1 cellular context compared by ENCODE assay signal in the genomic region with DNA sequence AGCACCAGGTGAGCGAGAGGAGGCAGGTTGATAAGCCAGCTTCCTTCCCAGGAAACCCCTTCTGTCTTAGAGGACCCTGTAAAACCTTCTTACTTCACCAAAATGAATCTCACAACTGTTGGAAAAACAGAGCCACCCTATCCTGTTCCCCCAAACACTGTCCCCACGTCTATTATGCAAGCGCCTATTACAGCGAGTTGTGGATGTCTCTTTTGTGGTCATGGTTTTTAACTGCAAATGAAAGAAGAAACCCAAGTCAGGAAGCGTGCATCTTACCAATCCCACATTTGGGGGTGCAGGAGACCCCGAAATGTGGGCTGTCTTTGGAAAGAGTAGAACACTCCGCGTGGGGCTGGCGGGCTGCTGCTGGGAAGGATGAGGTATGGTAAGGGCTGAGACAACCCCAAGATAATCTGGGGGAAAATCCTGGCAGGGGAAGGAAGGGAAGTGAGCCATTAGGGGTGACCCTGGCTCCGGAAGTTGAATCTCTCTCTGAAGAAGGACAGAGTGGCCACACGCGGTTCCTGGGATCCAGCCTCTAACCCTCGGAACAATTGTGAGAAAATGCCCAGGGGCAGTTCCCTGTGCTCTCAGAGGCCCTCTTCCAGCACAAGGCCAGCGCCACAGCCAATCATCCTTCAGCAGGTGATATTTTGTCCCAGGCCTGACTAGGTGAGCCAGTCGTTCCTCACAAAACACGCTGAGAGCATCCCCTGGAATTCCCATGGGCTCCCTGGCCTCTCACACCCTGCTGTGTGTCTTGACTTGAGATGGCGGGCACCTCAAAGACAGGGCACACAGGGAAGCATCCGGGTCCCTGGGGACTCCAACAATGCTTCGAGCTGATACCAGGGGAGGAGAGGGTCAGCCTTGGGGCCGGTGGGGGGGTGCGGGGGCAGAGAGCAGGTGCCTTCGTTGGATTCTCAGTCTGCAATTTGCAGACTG.
A peak's percentile ranks its signal among the peaks of the same experiment; 100 is the strongest.
TF ChIP-seq lines count a peak whose summit lies in the region.

No MANE protein-coding gene starts in this region.

TF ChIP-seq in H1, 55 proteins besides CTCF, POLR2A, EP300 and RAD21 (continued from another document):
- TF ChIP-seq, protein P1, sequence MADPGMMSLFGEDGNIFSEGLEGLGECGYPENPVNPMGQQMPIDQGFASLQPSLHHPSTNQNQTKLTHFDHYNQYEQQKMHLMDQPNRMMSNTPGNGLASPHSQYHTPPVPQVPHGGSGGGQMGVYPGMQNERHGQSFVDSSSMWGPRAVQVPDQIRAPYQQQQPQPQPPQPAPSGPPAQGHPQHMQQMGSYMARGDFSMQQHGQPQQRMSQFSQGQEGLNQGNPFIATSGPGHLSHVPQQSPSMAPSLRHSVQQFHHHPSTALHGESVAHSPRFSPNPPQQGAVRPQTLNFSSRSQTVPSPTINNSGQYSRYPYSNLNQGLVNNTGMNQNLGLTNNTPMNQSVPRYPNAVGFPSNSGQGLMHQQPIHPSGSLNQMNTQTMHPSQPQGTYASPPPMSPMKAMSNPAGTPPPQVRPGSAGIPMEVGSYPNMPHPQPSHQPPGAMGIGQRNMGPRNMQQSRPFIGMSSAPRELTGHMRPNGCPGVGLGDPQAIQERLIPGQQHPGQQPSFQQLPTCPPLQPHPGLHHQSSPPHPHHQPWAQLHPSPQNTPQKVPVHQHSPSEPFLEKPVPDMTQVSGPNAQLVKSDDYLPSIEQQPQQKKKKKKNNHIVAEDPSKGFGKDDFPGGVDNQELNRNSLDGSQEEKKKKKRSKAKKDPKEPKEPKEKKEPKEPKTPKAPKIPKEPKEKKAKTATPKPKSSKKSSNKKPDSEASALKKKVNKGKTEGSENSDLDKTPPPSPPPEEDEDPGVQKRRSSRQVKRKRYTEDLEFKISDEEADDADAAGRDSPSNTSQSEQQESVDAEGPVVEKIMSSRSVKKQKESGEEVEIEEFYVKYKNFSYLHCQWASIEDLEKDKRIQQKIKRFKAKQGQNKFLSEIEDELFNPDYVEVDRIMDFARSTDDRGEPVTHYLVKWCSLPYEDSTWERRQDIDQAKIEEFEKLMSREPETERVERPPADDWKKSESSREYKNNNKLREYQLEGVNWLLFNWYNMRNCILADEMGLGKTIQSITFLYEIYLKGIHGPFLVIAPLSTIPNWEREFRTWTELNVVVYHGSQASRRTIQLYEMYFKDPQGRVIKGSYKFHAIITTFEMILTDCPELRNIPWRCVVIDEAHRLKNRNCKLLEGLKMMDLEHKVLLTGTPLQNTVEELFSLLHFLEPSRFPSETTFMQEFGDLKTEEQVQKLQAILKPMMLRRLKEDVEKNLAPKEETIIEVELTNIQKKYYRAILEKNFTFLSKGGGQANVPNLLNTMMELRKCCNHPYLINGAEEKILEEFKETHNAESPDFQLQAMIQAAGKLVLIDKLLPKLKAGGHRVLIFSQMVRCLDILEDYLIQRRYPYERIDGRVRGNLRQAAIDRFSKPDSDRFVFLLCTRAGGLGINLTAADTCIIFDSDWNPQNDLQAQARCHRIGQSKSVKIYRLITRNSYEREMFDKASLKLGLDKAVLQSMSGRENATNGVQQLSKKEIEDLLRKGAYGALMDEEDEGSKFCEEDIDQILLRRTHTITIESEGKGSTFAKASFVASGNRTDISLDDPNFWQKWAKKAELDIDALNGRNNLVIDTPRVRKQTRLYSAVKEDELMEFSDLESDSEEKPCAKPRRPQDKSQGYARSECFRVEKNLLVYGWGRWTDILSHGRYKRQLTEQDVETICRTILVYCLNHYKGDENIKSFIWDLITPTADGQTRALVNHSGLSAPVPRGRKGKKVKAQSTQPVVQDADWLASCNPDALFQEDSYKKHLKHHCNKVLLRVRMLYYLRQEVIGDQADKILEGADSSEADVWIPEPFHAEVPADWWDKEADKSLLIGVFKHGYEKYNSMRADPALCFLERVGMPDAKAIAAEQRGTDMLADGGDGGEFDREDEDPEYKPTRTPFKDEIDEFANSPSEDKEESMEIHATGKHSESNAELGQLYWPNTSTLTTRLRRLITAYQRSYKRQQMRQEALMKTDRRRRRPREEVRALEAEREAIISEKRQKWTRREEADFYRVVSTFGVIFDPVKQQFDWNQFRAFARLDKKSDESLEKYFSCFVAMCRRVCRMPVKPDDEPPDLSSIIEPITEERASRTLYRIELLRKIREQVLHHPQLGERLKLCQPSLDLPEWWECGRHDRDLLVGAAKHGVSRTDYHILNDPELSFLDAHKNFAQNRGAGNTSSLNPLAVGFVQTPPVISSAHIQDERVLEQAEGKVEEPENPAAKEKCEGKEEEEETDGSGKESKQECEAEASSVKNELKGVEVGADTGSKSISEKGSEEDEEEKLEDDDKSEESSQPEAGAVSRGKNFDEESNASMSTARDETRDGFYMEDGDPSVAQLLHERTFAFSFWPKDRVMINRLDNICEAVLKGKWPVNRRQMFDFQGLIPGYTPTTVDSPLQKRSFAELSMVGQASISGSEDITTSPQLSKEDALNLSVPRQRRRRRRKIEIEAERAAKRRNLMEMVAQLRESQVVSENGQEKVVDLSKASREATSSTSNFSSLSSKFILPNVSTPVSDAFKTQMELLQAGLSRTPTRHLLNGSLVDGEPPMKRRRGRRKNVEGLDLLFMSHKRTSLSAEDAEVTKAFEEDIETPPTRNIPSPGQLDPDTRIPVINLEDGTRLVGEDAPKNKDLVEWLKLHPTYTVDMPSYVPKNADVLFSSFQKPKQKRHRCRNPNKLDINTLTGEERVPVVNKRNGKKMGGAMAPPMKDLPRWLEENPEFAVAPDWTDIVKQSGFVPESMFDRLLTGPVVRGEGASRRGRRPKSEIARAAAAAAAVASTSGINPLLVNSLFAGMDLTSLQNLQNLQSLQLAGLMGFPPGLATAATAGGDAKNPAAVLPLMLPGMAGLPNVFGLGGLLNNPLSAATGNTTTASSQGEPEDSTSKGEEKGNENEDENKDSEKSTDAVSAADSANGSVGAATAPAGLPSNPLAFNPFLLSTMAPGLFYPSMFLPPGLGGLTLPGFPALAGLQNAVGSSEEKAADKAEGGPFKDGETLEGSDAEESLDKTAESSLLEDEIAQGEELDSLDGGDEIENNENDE (IDR thresholded peaks at IDR 0.05; ENCODE audit: insufficient replicate concordance, low read length): no peak
- TF ChIP-seq POLR2AphosphoS5 (IDR thresholded peaks at IDR 0.05; ENCODE audit: low read depth, low read length): no peak
- TF ChIP-seq SRF (IDR thresholded peaks at IDR 0.05; ENCODE audit: low read depth, low read length): no peak
- TF ChIP-seq SUZ12 (IDR thresholded peaks at IDR 0.05; ENCODE audit: low read length): peak; percentile 25; the same call in 1 of the 2 replicates
